Comparison of ENCODE assay signal across 12 cellular contexts in the genomic region with DNA sequence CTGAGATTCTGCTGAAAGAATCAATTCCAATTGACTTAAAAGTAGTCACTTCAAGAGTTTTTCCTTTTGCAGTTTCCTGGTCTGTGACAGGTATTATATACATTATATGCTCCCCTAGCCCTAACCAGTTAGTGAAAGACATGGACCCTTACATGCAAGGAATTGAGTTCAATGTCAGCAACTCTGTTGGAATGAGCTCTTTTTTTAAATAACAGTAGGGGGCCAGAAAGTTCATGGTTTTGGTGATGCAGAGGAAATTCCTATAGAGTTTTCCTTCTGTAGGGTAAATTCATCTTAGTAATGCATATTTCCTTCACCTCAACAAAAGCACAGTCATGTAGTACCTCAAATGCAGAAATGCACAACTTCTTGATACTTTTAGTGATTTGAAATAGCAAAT.
A peak's percentile ranks its signal among the peaks of the same experiment; 100 is the strongest.
DNase-seq lines count a peak whose midpoint lies in the region; ATAC-seq and TF ChIP-seq lines count a peak whose summit lies in the region.
"Had no signal": no experiment of that assay in that cellular context is flagged by ENCODE, and none has a peak within 500 bp of the region (broad histone marks: within the 10 kb centered on the region; RNA-seq: fewer than 3 reads in every experiment).

No MANE protein-coding gene starts in this region.

- DNase-seq in brain microvascular endothelial cell (peak; percentile 37), iPS DF 4.7 (ENCODE audit: extremely low read depth, low spot score) (peak; percentile 14), LoVo (ENCODE audit: low spot score) (no peak), AML-193 (lab: John Stamatoyannopoulos, UW) (no peak)
- DNase-seq in activated naive CD4-positive, alpha-beta T cell treated with anti-CD3 and anti-CD28 coated beads for 36 hours = no peak
- DNase-seq: Calu3; CD4-positive, CD25-positive, alpha-beta regulatory T cell; DMS 273 treated with DMSO at 0.1 percent for 48 hours; H9 had no signal

- H3K27ac ChIP-seq in OCI-LY3 (ENCODE audit: low read length) = no peak overlapping the region
- H3K27ac ChIP-seq in brain microvascular endothelial cell = no peak overlapping the region
- H3K27ac ChIP-seq: BLaER1 treated with 17β-estradiol and CSF1 and Interleukin-3, amounts not matched to agents 10 nM and 100 nM had no signal

- no peak overlapping the region for H3K4me3 Mint-ChIP-seq in activated naive CD4-positive, alpha-beta T cell treated with anti-CD3 and anti-CD28 coated beads for 36 hours
- H3K4me3 Mint-ChIP-seq: CD4-positive, CD25-positive, alpha-beta regulatory T cell; H9 had no signal

- no peak overlapping the region for H3K9ac ChIP-seq in OCI-LY3 (ENCODE audit: low read length)
- H3K9ac ChIP-seq: BLaER1 treated with 17β-estradiol and CSF1 and Interleukin-3, amounts not matched to agents 10 nM and 100 nM had no signal

- H3K36me3 Mint-ChIP-seq in activated naive CD4-positive, alpha-beta T cell treated with anti-CD3 and anti-CD28 coated beads for 36 hours (ENCODE audit: low read depth) = no peaks in the 10 kb centered on the region
- H3K36me3 Mint-ChIP-seq: CD4-positive, CD25-positive, alpha-beta regulatory T cell had no signal

- no peaks in the 10 kb centered on the region for H3K4me1 Mint-ChIP-seq in activated naive CD4-positive, alpha-beta T cell treated with anti-CD3 and anti-CD28 coated beads for 36 hours (ENCODE audit: low read depth)
- H3K4me1 Mint-ChIP-seq: CD4-positive, CD25-positive, alpha-beta regulatory T cell had no signal

- CTCF ChIA-PET in activated naive CD4-positive, alpha-beta T cell treated with anti-CD3 and anti-CD28 coated beads for 36 hours (lab: Charles Lee) = no interaction called here

- ATAC-seq in HG02610 (IDR thresholded peaks at IDR 0.05; ENCODE audit: unreplicated experiment) = no peak

- H3K4me3 ChIP-seq in OCI-LY3 (ENCODE audit: low read length) (no peak overlapping the region), brain microvascular endothelial cell (ENCODE audit: low read depth, low read length) (no peak overlapping the region)
- H3K4me3 ChIP-seq: BLaER1 treated with 17β-estradiol and CSF1 and Interleukin-3, amounts not matched to agents 10 nM and 100 nM had no signal

- H3K9me3 ChIP-seq in OCI-LY3 (ENCODE audit: insufficient read depth, low read length) = no peaks in the 10 kb centered on the region
- H3K9me3 ChIP-seq: BLaER1 treated with 17β-estradiol and CSF1 and Interleukin-3, amounts not matched to agents 10 nM and 100 nM had no signal

- H3K79me2 ChIP-seq in OCI-LY3 (ENCODE audit: low read length) = no peaks in the 10 kb centered on the region

- no peak overlapping the region for H2AFZ ChIP-seq in OCI-LY3 (ENCODE audit: low read depth, low read length)

- H3K9me3 Mint-ChIP-seq in activated naive CD4-positive, alpha-beta T cell treated with anti-CD3 and anti-CD28 coated beads for 36 hours = no peaks in the 10 kb centered on the region
- H3K9me3 Mint-ChIP-seq: H9 had no signal

- TF ChIP-seq CTCF in OCI-LY3 (IDR thresholded peaks at IDR 0.05; ENCODE audit: low read depth, low read length) = peak; percentile 13; the same call in 1 of the 2 replicates
- TF ChIP-seq CTCF in brain microvascular endothelial cell (IDR thresholded peaks at IDR 0.05; ENCODE audit: low read depth, low read length, missing control alignments) = no peak

- H4K20me1 ChIP-seq in OCI-LY3 (ENCODE audit: insufficient read depth, low read length) = no peaks in the 10 kb centered on the region
- H4K20me1 ChIP-seq: BLaER1 treated with 17β-estradiol and CSF1 and Interleukin-3, amounts not matched to agents 10 nM and 100 nM had no signal

- intact Hi-C loops in activated naive CD4-positive, alpha-beta T cell treated with anti-CD3 and anti-CD28 coated beads for 36 hours (cut with micrococcal nuclease) = no loop called here

- H3K27me3 Mint-ChIP-seq in activated naive CD4-positive, alpha-beta T cell treated with anti-CD3 and anti-CD28 coated beads for 36 hours (ENCODE audit: low read depth) = peaks cover 12% of the 10 kb centered on the region

- in situ Hi-C loops in brain microvascular endothelial cell (cut with HindIII; ENCODE audit: low pct_ligation_motif_present, low sequenced_read_pairs) = no loop called here

- H3K4me1 ChIP-seq in OCI-LY3 (ENCODE audit: low read length) = peaks cover 6% of the 10 kb centered on the region; the same call in 1 of the 2 replicates

- H3K36me3 ChIP-seq in OCI-LY3 (replicated peaks; ENCODE audit: low read depth, low read length) = no peaks in the 10 kb centered on the region
- H3K36me3 ChIP-seq in brain microvascular endothelial cell (replicated peaks) = no peaks in the 10 kb centered on the region
- H3K36me3 ChIP-seq: BLaER1 treated with 17β-estradiol and CSF1 and Interleukin-3, amounts not matched to agents 10 nM and 100 nM had no signal

- H3K27me3 ChIP-seq in OCI-LY3 (ENCODE audit: low read depth, low read length) (no peaks in the 10 kb centered on the region), brain microvascular endothelial cell (replicated peaks) (no peaks in the 10 kb centered on the region)
- H3K27me3 ChIP-seq: BLaER1 treated with 17β-estradiol and CSF1 and Interleukin-3, amounts not matched to agents 10 nM and 100 nM had no signal

- no peak overlapping the region for H3K4me2 ChIP-seq in OCI-LY3 (ENCODE audit: low read length)
- H3K4me2 ChIP-seq: BLaER1 treated with 17β-estradiol and CSF1 and Interleukin-3, amounts not matched to agents 10 nM and 100 nM had no signal

- H3K27ac Mint-ChIP-seq in activated naive CD4-positive, alpha-beta T cell treated with anti-CD3 and anti-CD28 coated beads for 36 hours = no peak overlapping the region
- H3K27ac Mint-ChIP-seq: CD4-positive, CD25-positive, alpha-beta regulatory T cell; H9 had no signal

Comparison
In these comparisons a context has a peak if more than half of its experiments do, and no peak if none do; other contexts are left out.
1. DNase-seq: peak in brain microvascular endothelial cell (single experiment) and iPS DF 4.7 (single experiment); none in LoVo (single experiment), activated naive CD4-positive, alpha-beta T cell treated with anti-CD3 and anti-CD28 coated beads for 36 hours (single experiment) and AML-193 (0 of 2).